Comparison of ENCODE assay signal across 1 cellular context in genomic region chr4:12270546-12270945, GRCh38.
TF ChIP-seq lines count a peak whose summit lies in the region.

No MANE protein-coding gene starts in this region.

TF ChIP-seq in H1, 55 proteins besides CTCF, POLR2A, EP300 and RAD21:
- TF ChIP-seq, protein P1, sequence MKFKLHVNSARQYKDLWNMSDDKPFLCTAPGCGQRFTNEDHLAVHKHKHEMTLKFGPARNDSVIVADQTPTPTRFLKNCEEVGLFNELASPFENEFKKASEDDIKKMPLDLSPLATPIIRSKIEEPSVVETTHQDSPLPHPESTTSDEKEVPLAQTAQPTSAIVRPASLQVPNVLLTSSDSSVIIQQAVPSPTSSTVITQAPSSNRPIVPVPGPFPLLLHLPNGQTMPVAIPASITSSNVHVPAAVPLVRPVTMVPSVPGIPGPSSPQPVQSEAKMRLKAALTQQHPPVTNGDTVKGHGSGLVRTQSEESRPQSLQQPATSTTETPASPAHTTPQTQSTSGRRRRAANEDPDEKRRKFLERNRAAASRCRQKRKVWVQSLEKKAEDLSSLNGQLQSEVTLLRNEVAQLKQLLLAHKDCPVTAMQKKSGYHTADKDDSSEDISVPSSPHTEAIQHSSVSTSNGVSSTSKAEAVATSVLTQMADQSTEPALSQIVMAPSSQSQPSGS (IDR thresholded peaks at IDR 0.05; ENCODE audit: low read length), result no peak
- TF ChIP-seq GTF2F1 (IDR thresholded peaks at IDR 0.05; ENCODE audit: borderline replicate concordance, low read depth, low read length) (no peak), BRCA1 (IDR thresholded peaks at IDR 0.05; ENCODE audit: low read depth, low read length) (no peak), PHF8 (conservative IDR thresholded peaks at IDR 0.05; ENCODE audit: low read depth, low read length) (no peak), RNF2 (IDR thresholded peaks at IDR 0.05; ENCODE audit: borderline replicate concordance, low read depth, low read length, missing control alignments, poor library complexity, severe bottlenecking) (no peak), HDAC2 (IDR thresholded peaks at IDR 0.05; ENCODE audit: borderline replicate concordance in 1 of 2, low read depth in 2 of 2, low read length in 2 of 2) (no peak), SP4 (IDR thresholded peaks at IDR 0.05; ENCODE audit: low read length) (no peak), JUN (IDR thresholded peaks at IDR 0.05; ENCODE audit: low read depth, low read length) (no peak), SRF (IDR thresholded peaks at IDR 0.05; ENCODE audit: low read depth, low read length) (no peak), SP2 (IDR thresholded peaks at IDR 0.05; ENCODE audit: low read length) (no peak), SAP30 (IDR thresholded peaks at IDR 0.05; ENCODE audit: insufficient read depth, insufficient replicate concordance, low read length) (no peak), SIX5 (IDR thresholded peaks at IDR 0.05; ENCODE audit: low read depth, low read length) (no peak), TCF12 (IDR thresholded peaks at IDR 0.05; ENCODE audit: low read depth, low read length) (no peak), JUND (IDR thresholded peaks at IDR 0.05; ENCODE audit: low read length) (no peak), USF2 (IDR thresholded peaks at IDR 0.05; ENCODE audit: low read length) (no peak)
- TF ChIP-seq, protein P2, sequence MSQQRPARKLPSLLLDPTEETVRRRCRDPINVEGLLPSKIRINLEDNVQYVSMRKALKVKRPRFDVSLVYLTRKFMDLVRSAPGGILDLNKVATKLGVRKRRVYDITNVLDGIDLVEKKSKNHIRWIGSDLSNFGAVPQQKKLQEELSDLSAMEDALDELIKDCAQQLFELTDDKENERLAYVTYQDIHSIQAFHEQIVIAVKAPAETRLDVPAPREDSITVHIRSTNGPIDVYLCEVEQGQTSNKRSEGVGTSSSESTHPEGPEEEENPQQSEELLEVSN (IDR thresholded peaks at IDR 0.05), result no peak
- TF ChIP-seq, protein P3, sequence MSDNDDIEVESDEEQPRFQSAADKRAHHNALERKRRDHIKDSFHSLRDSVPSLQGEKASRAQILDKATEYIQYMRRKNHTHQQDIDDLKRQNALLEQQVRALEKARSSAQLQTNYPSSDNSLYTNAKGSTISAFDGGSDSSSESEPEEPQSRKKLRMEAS (IDR thresholded peaks at IDR 0.05), result no peak
